ENCODE assay signal across 11 cellular contexts in the genomic region with DNA sequence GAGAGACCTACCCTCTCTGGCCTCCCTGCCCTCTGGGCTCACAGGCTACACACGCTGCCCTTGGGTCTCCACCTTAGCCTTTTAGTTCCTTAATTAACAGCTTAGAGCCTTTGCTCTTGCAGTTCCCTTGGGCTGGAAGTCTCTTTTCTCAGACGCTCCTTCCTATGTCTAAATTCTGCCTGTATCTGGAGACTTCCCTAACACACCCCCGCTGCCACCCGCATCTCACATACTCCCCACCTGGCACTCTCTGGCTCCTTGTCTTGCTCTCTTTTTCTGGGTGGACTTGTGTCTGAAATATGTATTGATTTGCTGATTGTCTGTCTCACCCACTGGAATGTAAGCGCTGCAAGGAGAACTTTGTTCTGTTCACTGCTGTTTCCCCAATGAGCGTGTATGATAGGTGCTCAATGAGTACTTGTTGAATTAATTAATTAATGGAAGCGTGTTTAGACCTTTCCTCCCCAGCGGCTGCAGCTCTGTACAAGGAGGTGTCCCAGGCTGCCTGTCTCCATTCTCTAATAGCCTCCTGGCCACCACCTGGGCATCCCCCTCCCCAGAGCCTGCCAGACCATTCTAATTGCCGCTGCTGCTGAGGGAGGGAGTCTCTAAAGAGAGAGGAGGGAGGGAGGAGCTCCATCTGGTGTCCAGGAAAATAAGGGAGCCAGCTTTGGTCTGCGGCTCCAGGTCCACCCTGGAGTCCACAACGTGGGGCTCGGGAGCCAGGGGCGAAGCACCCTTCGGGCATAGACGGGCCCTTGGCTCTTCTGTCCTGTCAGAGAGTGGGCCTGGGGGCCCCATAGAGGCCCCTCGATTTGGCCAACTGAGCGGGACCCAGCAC.
DNase-seq lines count a peak whose midpoint lies in the region; ATAC-seq and TF ChIP-seq lines count a peak whose summit lies in the region.
"Had no signal": no experiment of that assay in that cellular context is flagged by ENCODE, and none has a peak within 500 bp of the region (broad histone marks: within the 10 kb centered on the region; RNA-seq: fewer than 3 reads in every experiment).

No MANE protein-coding gene starts in this region.

- intact Hi-C loops in Right ventricle myocardium inferior (cut with DNase I) (loop anchor here (1.0 to 10.0 kb wide), 3 partner anchors 95 to 286 kb away; a partner anchor contains a TSS), cardiac septum (cut with DNase I) (loop anchor here (2.0 to 5.0 kb wide), 2 partner anchors 93 to 122 kb away; a partner anchor contains a TSS)

- DNase-seq in Right ventricle myocardium inferior (ENCODE audit: missing footprints) (no peak), cardiac septum (ENCODE audit: low spot score) (no peak), coronary artery (ENCODE audit: low spot score) (no peak), left kidney (ENCODE audit: low read depth, low spot score) (peak; percentile 71)
- DNase-seq: activated naive CD4-positive, alpha-beta T cell; ovary had no signal

- peak; percentile 58 for ATAC-seq in Right ventricle myocardium inferior
- ATAC-seq in GM21526 (IDR thresholded peaks at IDR 0.05; ENCODE audit: low FRiP score, unreplicated experiment) = no peak
- ATAC-seq in GM21825 (IDR thresholded peaks at IDR 0.05; ENCODE audit: unreplicated experiment) = no peak
- ATAC-seq in HG02798 (IDR thresholded peaks at IDR 0.05; ENCODE audit: poor library complexity, unreplicated experiment) = no peak
- ATAC-seq in GM18858 (IDR thresholded peaks at IDR 0.05; ENCODE audit: unreplicated experiment) = no peak

- H3K4me3 ChIP-seq in coronary artery = no peak overlapping the region
- H3K4me3 ChIP-seq: BLaER1 treated with 17β-estradiol and CSF1 and Interleukin-3, amounts not matched to agents 10 nM and 100 nM; ovary had no signal

- peak; percentile 33 for TF ChIP-seq CTCF in coronary artery (IDR thresholded peaks at IDR 0.05)

- H3K27ac ChIP-seq in coronary artery = no peak overlapping the region
- H3K27ac ChIP-seq: BLaER1 treated with 17β-estradiol and CSF1 and Interleukin-3, amounts not matched to agents 10 nM and 100 nM; ovary had no signal
